ENCODE assay signal across 19 cellular contexts in the genomic region with DNA sequence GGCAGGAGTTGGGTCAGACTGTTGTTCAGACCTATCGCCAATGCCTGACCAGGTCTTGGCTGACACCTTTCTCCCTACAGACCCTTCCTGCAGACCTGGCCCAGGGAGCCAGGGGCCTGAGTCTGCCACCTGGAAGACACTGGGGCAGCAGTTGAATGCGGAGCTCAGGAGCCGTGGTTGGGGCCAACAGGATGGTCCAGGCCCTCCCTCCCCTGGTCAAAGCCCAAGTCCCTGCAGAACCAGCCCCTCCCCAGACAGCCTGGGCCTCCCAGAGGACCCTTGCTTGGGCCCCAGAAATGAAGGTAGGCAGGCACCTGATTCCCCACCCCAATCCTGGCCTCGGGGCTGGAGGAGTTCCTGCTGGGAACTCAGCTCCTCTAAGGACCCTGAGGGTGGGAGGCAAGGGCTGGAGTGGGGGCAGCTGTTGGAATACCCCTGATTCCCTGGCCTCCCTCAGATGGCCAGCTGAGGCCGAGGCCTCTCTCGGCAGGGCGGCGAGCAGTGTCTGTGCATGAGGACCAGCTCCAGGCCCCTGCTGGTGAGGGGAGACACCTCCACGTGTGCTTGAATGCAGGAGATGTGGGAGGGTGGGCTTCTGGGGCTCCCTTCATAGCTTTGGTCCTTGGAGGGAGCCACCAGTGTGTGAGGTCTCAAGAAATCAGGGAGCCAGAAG. TPM values are rescaled to one million over a fixed set of nuclear protein-coding genes. Genes with fewer than 3 reads are reported as not detected.
DNase-seq lines count a peak whose midpoint lies in the region; ATAC-seq, FAIRE-seq and TF ChIP-seq lines count a peak whose summit lies in the region.
"Had no signal": no experiment of that assay in that cellular context is flagged by ENCODE, and none has a peak within 500 bp of the region (broad histone marks: within the 10 kb centered on the region; RNA-seq: fewer than 3 reads in every experiment).

No MANE protein-coding gene starts in this region.

- no peak overlapping the region for H3K4me2 ChIP-seq in smooth muscle cell

- TF ChIP-seq CTCF in left ventricle myocardium inferior (IDR thresholded peaks at IDR 0.05; ENCODE audit: borderline replicate concordance), result no peak
- no peak for TF ChIP-seq CTCF in kidney (IDR thresholded peaks at IDR 0.05; ENCODE audit: borderline replicate concordance, extremely low read depth, insufficient read depth)
- TF ChIP-seq CTCF in transverse colon (IDR thresholded peaks at IDR 0.05), result no peak
- TF ChIP-seq CTCF in smooth muscle cell (IDR thresholded peaks at IDR 0.05; ENCODE audit: borderline replicate concordance, insufficient read depth, poor library complexity, severe bottlenecking), result no peak

- no peaks in the 10 kb centered on the region for H3K9me3 ChIP-seq in right cardiac atrium (ENCODE audit: control insufficient read depth, low read length)
- no peaks in the 10 kb centered on the region for H3K9me3 ChIP-seq in left ventricle myocardium inferior (replicated peaks)
- H3K9me3 ChIP-seq in kidney (ENCODE audit: control insufficient read depth in 1 of 2, low read length in 2 of 2), result no peaks in the 10 kb centered on the region
- no peaks in the 10 kb centered on the region for H3K9me3 ChIP-seq in transverse colon
- H3K9me3 ChIP-seq in smooth muscle cell (replicated peaks; ENCODE audit: low read depth), result no peaks in the 10 kb centered on the region

- H3K27ac ChIP-seq in right cardiac atrium (ENCODE audit: low read length) (no peak overlapping the region), left ventricle myocardium inferior (replicated peaks) (no peak overlapping the region), kidney (ENCODE audit: low read depth in 2 of 2, low read length in 2 of 2) (no peak overlapping the region), transverse colon (no peak overlapping the region), smooth muscle cell (ENCODE audit: low read depth) (no peak overlapping the region)
- H3K27ac ChIP-seq: C4-2B had no signal

- peaks cover 4% of the 10 kb centered on the region for H3F3A ChIP-seq in smooth muscle cell (ENCODE audit: low read depth)

- 78% methylated on average over 9 of the region's 9 CpGs for WGBS in right cardiac atrium
- WGBS in transverse colon (ENCODE audit: low coverage in 1 of 2), 2 donors, result 87% methylated on average over 8 of the region's 9 CpGs; no CpG with 5 or more reads in 1 of the 2 donors
- WGBS in smooth muscle cell (ENCODE audit: low lambda C conversion rate), result 92% methylated on average over 9 of the region's 9 CpGs

- peaks cover 6% of the 10 kb centered on the region for H3K36me3 ChIP-seq in left ventricle myocardium inferior
- no peaks in the 10 kb centered on the region for H3K36me3 ChIP-seq in kidney (ENCODE audit: control insufficient read depth in 1 of 2, insufficient read depth in 2 of 2, low read length in 2 of 2)
- H3K36me3 ChIP-seq in transverse colon, result no peaks in the 10 kb centered on the region
- no peaks in the 10 kb centered on the region for H3K36me3 ChIP-seq in smooth muscle cell (ENCODE audit: low read depth)

- H3K27me3 ChIP-seq in right cardiac atrium (ENCODE audit: control insufficient read depth, insufficient read depth) (no peaks in the 10 kb centered on the region), left ventricle myocardium inferior (ENCODE audit: low read depth) (peaks cover 49% of the 10 kb centered on the region), transverse colon (peaks cover 44% of the 10 kb centered on the region), smooth muscle cell (ENCODE audit: low read depth) (peaks cover 2% of the 10 kb centered on the region)

- FAIRE-seq in kidney (lab: Jason Lieb, UNC), result no peak
- FAIRE-seq: A204.1 had no signal

- DNase-seq in right cardiac atrium, result peak in 2 of 3 donors; percentile 31 to 43
- DNase-seq in left ventricle myocardium inferior, result no peak
- DNase-seq in kidney, result peak; percentile 69
- DNase-seq in transverse colon, result peak; percentile 5
- no peak for DNase-seq in OCI-M2 (lab: John Stamatoyannopoulos, UW; ENCODE audit: unreplicated experiment)
- DNase-seq in smooth muscle cell (lab: John Stamatoyannopoulos, UW; ENCODE audit: unreplicated experiment), result no peak
- DNase-seq: DMS79, H7, Kasumi-1, NCI-H1417, NCI-H1694 treated with DMSO at 0.1 percent for 48 hours, NCI-H2081 treated with DMSO at 0.1 percent for 48 hours, NCI-H2171 treated with DMSO at 0.1 percent for 48 hours, NCI-H524 treated with DMSO at 0.1 percent for 48 hours, PC-3, SIG-M5 had no signal

- H3K79me2 ChIP-seq in smooth muscle cell (ENCODE audit: low read depth), result no peaks in the 10 kb centered on the region

- in situ Hi-C loops in transverse colon (cut with MboI; ENCODE audit: low pct_ligation_motif_present in 1 of 4, low pct_unique_long_range_greater_than_20kb in 1 of 4, low sequenced_read_pairs in 3 of 4), result loop anchor here in 2 of 4 donors (25.0 kb wide), 1 partner anchor 94 kb away; the partner anchor contains the start of gene CTCF (in 2 of the 2)

- H4K20me1 ChIP-seq in smooth muscle cell (ENCODE audit: low read depth), result peaks cover 7% of the 10 kb centered on the region

- TF ChIP-seq POLR2A in transverse colon (IDR thresholded peaks at IDR 0.05), result no peak

- ATAC-seq in right cardiac atrium, result no peak
- ATAC-seq: PC-3, SK-N-SH treated with all-trans-retinoic acid at 6 μM for 48 hours had no signal

- intact Hi-C loops in right cardiac atrium (cut with DNase I) (no loop called here), left ventricle myocardium inferior (cut with micrococcal nuclease) (no loop called here), kidney (cut with DNase I) (no loop called here), transverse colon (cut with DNase I; ENCODE audit: low total_unique reads) (no loop called here)

- H3K4me3 ChIP-seq in right cardiac atrium (ENCODE audit: low read length), result no peak overlapping the region
- H3K4me3 ChIP-seq in left ventricle myocardium inferior, result no peak overlapping the region
- H3K4me3 ChIP-seq in kidney (ENCODE audit: low read length in 2 of 2), result no peak overlapping the region
- no peak overlapping the region for H3K4me3 ChIP-seq in transverse colon
- H3K4me3 ChIP-seq in smooth muscle cell, result no peak overlapping the region

- no peak for TF ChIP-seq EP300 in transverse colon (IDR thresholded peaks at IDR 0.05; ENCODE audit: low read depth)

- H3K9ac ChIP-seq in kidney (ENCODE audit: low read length in 2 of 2), result no peak overlapping the region
- H3K9ac ChIP-seq in smooth muscle cell (ENCODE audit: low read depth), result no peak overlapping the region

- H3K4me1 ChIP-seq in right cardiac atrium (ENCODE audit: control insufficient read depth, insufficient read depth, low read length), result peaks cover 2% of the 10 kb centered on the region
- H3K4me1 ChIP-seq in left ventricle myocardium inferior, result peaks cover 39% of the 10 kb centered on the region
- peaks cover 3 to 21% of the 10 kb centered on the region in 2 donors for H3K4me1 ChIP-seq in kidney (ENCODE audit: control insufficient read depth in 1 of 2, insufficient read depth in 1 of 2, low read depth in 1 of 2, low read length in 2 of 2)
- H3K4me1 ChIP-seq in transverse colon, result peaks cover 18 to 23% (median 22%) of the 10 kb centered on the region in 4 donors
- no peaks in the 10 kb centered on the region for H3K4me1 ChIP-seq in smooth muscle cell (ENCODE audit: low read depth)

- no peak overlapping the region for H2AFZ ChIP-seq in smooth muscle cell (ENCODE audit: low read depth)

RNA-seq across cellular contexts. Expression of gene ACD, which starts 3.6 kb away (rescaled TPM):
- total RNA-seq in right cardiac atrium, result 10 to 100 TPM in 2 of 4 donors, 1 to 10 TPM in 2; 7.9 to 10.9 (median 9.4) TPM
- polyA plus RNA-seq in right cardiac atrium, result 9.9 TPM
- total RNA-seq in left ventricle myocardium inferior, result 7.1 TPM
- total RNA-seq in kidney, result 15.2 TPM
- polyA plus RNA-seq in kidney (ENCODE audit: insufficient read depth, low read depth, low replicate concordance), result 20.0 TPM
- 10 to 100 TPM in 3 of 4 donors, 1 to 10 TPM in 1; 2.0 to 76.3 (median 15.7) TPM for total RNA-seq in transverse colon
- 16.5 and 21.9 TPM in 2 replicates for total RNA-seq in smooth muscle cell
- polyA plus RNA-seq in smooth muscle cell, result 31.7 and 45.2 TPM in 2 replicates

RNA-seq across cellular contexts. Expression of gene PARD6A, which starts 4.3 kb away (rescaled TPM):
- total RNA-seq in right cardiac atrium (1 to 10 TPM; 3.4 to 3.5 (median 3.5) TPM), left ventricle myocardium inferior (3.4 TPM), kidney (6.1 TPM), transverse colon (10 to 100 TPM in 2 of 4 donors, 1 to 10 TPM in 2; 6.3 to 36.7 (median 9.4) TPM), smooth muscle cell (0.36 TPM in 1 of 2 replicates, not detected in the other)
- polyA plus RNA-seq in right cardiac atrium (3.1 TPM), kidney (ENCODE audit: insufficient read depth, low read depth, low replicate concordance) (17.1 TPM), smooth muscle cell (0.58 and 2.0 TPM in 2 replicates)

RNA-seq across cellular contexts. Expression of gene ENKD1, which starts 10.1 kb away (rescaled TPM):
- total RNA-seq in right cardiac atrium (10 to 100 TPM in 2 of 4 donors, 1 to 10 TPM in 2; 8.6 to 11.1 (median 9.5) TPM), left ventricle myocardium inferior (9.6 TPM), kidney (30.2 TPM), transverse colon (10 to 100 TPM; 12.5 to 20.9 (median 15.3) TPM), smooth muscle cell (8.2 and 9.8 TPM in 2 replicates)
- polyA plus RNA-seq in right cardiac atrium (12.9 TPM), kidney (ENCODE audit: insufficient read depth, low read depth, low replicate concordance) (38.3 TPM), smooth muscle cell (14.2 and 19.0 TPM in 2 replicates)

RNA-seq across cellular contexts. Expression of gene C16orf86, which starts 10.1 kb away (rescaled TPM):
- total RNA-seq in right cardiac atrium (1 to 10 TPM; 3.9 to 6.2 (median 4.9) TPM), left ventricle myocardium inferior (2.9 TPM), kidney (6.6 TPM), transverse colon (1 to 10 TPM in 3 of 4 donors, under 1 TPM in 1; 0.60 to 7.1 (median 4.4) TPM), smooth muscle cell (3.4 and 6.9 TPM in 2 replicates)
- polyA plus RNA-seq in right cardiac atrium (6.0 TPM), kidney (ENCODE audit: insufficient read depth, low read depth, low replicate concordance) (11.2 TPM), smooth muscle cell (3.9 and 8.5 TPM in 2 replicates)
- total RNA-seq: PC-3 had no signal

RNA-seq across cellular contexts. Expression of gene CARMIL2, which starts 11.5 kb away (rescaled TPM):
- total RNA-seq in right cardiac atrium (1 to 10 TPM in 2 of 4 donors, under 1 TPM in 2; 0.65 to 1.2 (median 1.0) TPM), left ventricle myocardium inferior (0.58 TPM), kidney (7.1 TPM), transverse colon (1 to 10 TPM in 2 of 4 donors, under 1 TPM in 1, not detected in 1; 0.96 to 9.0 (median 7.6) TPM), smooth muscle cell (0.18 and 0.76 TPM in 2 replicates)
- polyA plus RNA-seq in right cardiac atrium (0.66 TPM), kidney (ENCODE audit: insufficient read depth, low read depth, low replicate concordance) (0.30 TPM), smooth muscle cell (1.2 and 1.9 TPM in 2 replicates)

Comparison
In these comparisons a context has a peak if more than half of its experiments do, and no peak if none do; other contexts are left out.
1. DNase-seq: peak in right cardiac atrium (2 of 3), kidney (single experiment) and transverse colon (single experiment); none in left ventricle myocardium inferior (single experiment), OCI-M2 (single experiment) and smooth muscle cell (single experiment).